ENCODE assay signal across 25 cellular contexts in genomic region chr5:15885156-15885555, GRCh38.
DNase-seq lines count a peak whose midpoint lies in the region; ATAC-seq and TF ChIP-seq lines count a peak whose summit lies in the region.
"Had no signal": no experiment of that assay in that cellular context is flagged by ENCODE, and none has a peak within 500 bp of the region (broad histone marks: within the 10 kb centered on the region; RNA-seq: fewer than 3 reads in every experiment).

No MANE protein-coding gene starts in this region.

- 81 to 94% methylated on average over 3 of the region's 3 CpGs for WGBS in gastroesophageal sphincter (ENCODE audit: low coverage in 1 of 2), 2 donors
- WGBS in esophagus squamous epithelium, 2 donors: 30 to 35% methylated on average over 3 of the region's 3 CpGs

- DNase-seq in AG09309 (ENCODE audit: low read depth): peak; percentile 96
- peak; percentile 11 for DNase-seq in LHCN-M2 (ENCODE audit: low read depth)
- peak; percentile 7 to 37 for DNase-seq in cardiac fibroblast (ENCODE audit: low read depth in 2 of 2)
- no peak for DNase-seq in OCI-M1 (lab: John Stamatoyannopoulos, UW)
- DNase-seq in NCI-H187 (lab: John Stamatoyannopoulos, UW): no peak
- no peak for DNase-seq in H7
- DNase-seq in esophagus squamous epithelium (lab: John Stamatoyannopoulos, UW): no peak
- DNase-seq: activated CD4-positive, alpha-beta T cell treated with anti-CD3 and anti-CD28 coated beads for 1 hour; activated CD8-positive, alpha-beta T cell treated with anti-CD3 and anti-CD28 coated beads for 36 hours; body of pancreas; effector CD4-positive, alpha-beta T cell; H9; natural killer cell; NCI-H1436 treated with DMSO at 0.1 percent for 48 hours; NCI-H446 treated with DMSO at 0.1 percent for 48 hours; NCI-H82; retina; RPMI8226; spleen; T-helper 17 cell; tibial artery had no signal

- H3K9me3 ChIP-seq in gastroesophageal sphincter (no peaks in the 10 kb centered on the region), esophagus squamous epithelium (no peaks in the 10 kb centered on the region)
- H3K9me3 ChIP-seq: body of pancreas, tibial artery had no signal

- H3K4me3 ChIP-seq in AG09309 (ENCODE audit: control insufficient read depth, low read depth, low read length) (no peak overlapping the region), cardiac fibroblast (replicated peaks in 1 of 2; ENCODE audit: low read depth in 2 of 2, low read length in 2 of 2) (no peak overlapping the region), gastroesophageal sphincter (no peak overlapping the region), H7 (ENCODE audit: insufficient read depth, low read depth, low read length) (no peak overlapping the region), esophagus squamous epithelium (no peak overlapping the region)
- H3K4me3 ChIP-seq: body of pancreas, SK-N-MC, spleen, tibial artery had no signal

- TF ChIP-seq POLR2A in gastroesophageal sphincter (IDR thresholded peaks at IDR 0.05) (no peak), esophagus squamous epithelium (IDR thresholded peaks at IDR 0.05) (no peak)

- intact Hi-C loops in esophagus squamous epithelium (cut with DNase I): no loop called here

- TF ChIP-seq CTCF in AG09309 (IDR thresholded peaks at IDR 0.05; ENCODE audit: control insufficient read depth, insufficient read depth, low read depth, low read length, missing control alignments): no peak
- no peak for TF ChIP-seq CTCF in cardiac fibroblast (IDR thresholded peaks at IDR 0.05; ENCODE audit: low read depth, low read length)
- TF ChIP-seq CTCF in gastroesophageal sphincter (IDR thresholded peaks at IDR 0.05): no peak
- TF ChIP-seq CTCF in esophagus squamous epithelium (IDR thresholded peaks at IDR 0.05): no peak

- H3K27ac ChIP-seq in gastroesophageal sphincter (no peak overlapping the region), esophagus squamous epithelium (no peak overlapping the region)
- H3K27ac ChIP-seq: body of pancreas, SK-N-MC, spleen, tibial artery had no signal

- H3K4me1 ChIP-seq in gastroesophageal sphincter (peaks cover 0 to 18% (median 0%) of the 10 kb centered on the region in 3 donors), esophagus squamous epithelium (no peaks in the 10 kb centered on the region)
- H3K4me1 ChIP-seq: body of pancreas, spleen had no signal

- H3K36me3 ChIP-seq in gastroesophageal sphincter (no peaks in the 10 kb centered on the region), H7 (replicated peaks; ENCODE audit: control insufficient read depth, insufficient read depth, low read length) (no peaks in the 10 kb centered on the region), esophagus squamous epithelium (no peaks in the 10 kb centered on the region)
- H3K36me3 ChIP-seq: spleen, tibial artery had no signal

- H3K27me3 ChIP-seq in gastroesophageal sphincter: no peaks in the 10 kb centered on the region
- H3K27me3 ChIP-seq in H7 (ENCODE audit: control insufficient read depth, insufficient read depth, low read length): no peaks in the 10 kb centered on the region
- H3K27me3 ChIP-seq in esophagus squamous epithelium: no peaks in the 10 kb centered on the region
- H3K27me3 ChIP-seq: body of pancreas, spleen, tibial artery had no signal

- ATAC-seq in gastroesophageal sphincter: peak; percentile 55
- ATAC-seq: activated CD8-positive, alpha-beta T cell treated with anti-CD3 and anti-CD28 coated beads for 36 hours; activated naive CD4-positive, alpha-beta T cell treated with anti-CD3 and anti-CD28 coated beads, Interleukin-2, amount 50 U/mL, for 72 hours; body of pancreas; esophagus mucosa; natural killer cell; T-helper 17 cell had no signal

- no peak for TF ChIP-seq EP300 in gastroesophageal sphincter (IDR thresholded peaks at IDR 0.05)

Comparison
In these comparisons a context has a peak if more than half of its experiments do, and no peak if none do; other contexts are left out.
1. DNase-seq: peak in AG09309 (single experiment), LHCN-M2 (single experiment) and cardiac fibroblast (2 of 2); none in OCI-M1 (single experiment), NCI-H187 (0 of 2), H7 (single experiment) and esophagus squamous epithelium (single experiment).